Comparison of ENCODE assay signal across 1 cellular context in the genomic region with DNA sequence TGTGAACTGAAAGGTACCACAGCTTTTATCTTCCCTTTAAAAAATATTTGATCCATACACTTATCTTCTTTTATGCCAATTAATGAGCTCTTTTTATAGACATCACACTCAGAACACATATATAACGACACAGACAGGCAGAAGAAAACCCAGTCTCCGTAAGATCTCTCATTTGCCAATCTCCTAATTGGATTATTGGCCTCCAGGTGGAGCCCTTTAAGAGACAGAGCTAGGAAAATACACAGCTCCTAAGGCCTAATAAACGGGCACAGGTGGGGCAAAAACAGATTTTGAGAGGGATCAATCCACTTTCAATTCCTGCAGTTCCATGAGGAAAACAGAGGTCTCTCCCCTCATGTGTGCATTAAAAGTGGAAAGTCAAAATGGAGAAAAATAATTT.
TF ChIP-seq lines count a peak whose summit lies in the region.

No MANE protein-coding gene starts in this region.

TF ChIP-seq in GM23338, 12 proteins besides CTCF, POLR2A, EP300 and RAD21 (continued from another document):
- TF ChIP-seq ZNF462 (CRISPR knock-in tag; IDR thresholded peaks at IDR 0.05) (no peak), REST (IDR thresholded peaks at IDR 0.05; ENCODE audit: unreplicated experiment) (no peak), NANOG (IDR thresholded peaks at IDR 0.05; ENCODE audit: borderline replicate concordance) (no peak)
